In the genomic region with DNA sequence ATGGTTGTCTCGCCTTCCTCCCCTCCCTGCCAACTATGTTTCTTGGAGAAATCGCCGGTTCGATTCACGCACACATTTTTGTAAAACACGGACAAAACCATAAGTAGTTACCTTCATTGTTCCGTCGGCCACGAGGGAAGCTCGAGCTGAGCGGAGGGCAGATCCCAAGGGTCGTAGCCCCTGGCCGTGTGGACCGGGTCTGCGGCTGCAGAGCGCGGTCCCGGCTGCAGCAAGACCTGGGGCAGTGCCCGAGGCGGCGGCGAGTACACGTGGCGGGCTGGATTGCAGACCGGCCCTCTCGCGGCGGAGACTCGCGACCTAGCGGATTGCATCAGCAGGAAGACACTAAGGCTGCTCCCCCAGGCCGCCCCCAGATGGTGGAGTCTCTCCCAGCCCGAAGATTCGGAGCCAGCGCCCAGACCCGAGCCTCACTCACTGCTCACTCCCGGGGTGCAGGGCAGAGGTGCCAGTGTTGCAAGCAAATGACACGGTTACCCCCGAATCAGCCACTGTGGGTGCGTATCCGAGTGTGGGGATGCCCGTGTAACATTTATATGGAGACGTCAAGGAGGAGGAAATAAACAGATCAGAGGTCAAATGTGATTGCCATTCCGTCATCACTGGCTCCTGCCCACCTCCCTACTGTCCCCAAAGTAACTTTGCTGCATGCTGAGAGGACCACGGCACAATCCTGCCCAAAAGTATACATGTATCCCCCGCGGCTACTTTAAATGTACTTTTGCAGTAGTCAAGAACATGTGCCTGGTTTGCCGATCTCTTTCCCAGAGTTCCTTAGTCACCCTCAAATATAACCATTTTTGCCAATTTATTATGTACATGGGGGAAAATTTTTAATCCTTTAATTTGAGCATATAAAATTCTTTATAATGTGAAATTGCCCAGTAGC, we compare ENCODE assay signal across 8 cellular contexts. TPM values are rescaled to one million over a fixed set of nuclear protein-coding genes. Genes with fewer than 3 reads are reported as not detected.
A peak's percentile ranks its signal among the peaks of the same experiment; 100 is the strongest.
DNase-seq lines count a peak whose midpoint lies in the region; ATAC-seq and TF ChIP-seq lines count a peak whose summit lies in the region.

A gene with protein sequence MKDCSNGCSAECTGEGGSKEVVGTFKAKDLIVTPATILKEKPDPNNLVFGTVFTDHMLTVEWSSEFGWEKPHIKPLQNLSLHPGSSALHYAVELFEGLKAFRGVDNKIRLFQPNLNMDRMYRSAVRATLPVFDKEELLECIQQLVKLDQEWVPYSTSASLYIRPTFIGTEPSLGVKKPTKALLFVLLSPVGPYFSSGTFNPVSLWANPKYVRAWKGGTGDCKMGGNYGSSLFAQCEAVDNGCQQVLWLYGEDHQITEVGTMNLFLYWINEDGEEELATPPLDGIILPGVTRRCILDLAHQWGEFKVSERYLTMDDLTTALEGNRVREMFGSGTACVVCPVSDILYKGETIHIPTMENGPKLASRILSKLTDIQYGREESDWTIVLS (minus strand): TSS at position 286 of the 907 bp plus-strand sequence. CDS start 169 bp downstream, at position 117.

- POLR2A ChIA-PET in CD8-positive, alpha-beta memory T cell (lab: Charles Lee): interaction anchor here (0.6 kb wide), 1 partner anchor 103 kb away, joined by 4 read pairs; no protein-coding TSS in a partner anchor

- no peak for TF ChIP-seq CTCF in WERI-Rb-1 (IDR thresholded peaks at IDR 0.05; ENCODE audit: low read depth, low read length)
- no peak for TF ChIP-seq CTCF in lung (IDR thresholded peaks at IDR 0.05; ENCODE audit: control extremely low read depth, extremely low read depth)

- no peaks in the 10 kb centered on the region for H3K36me3 ChIP-seq in CD8-positive, alpha-beta memory T cell (ENCODE audit: insufficient read depth, low read length)
- H3K36me3 ChIP-seq in WERI-Rb-1: no peaks in the 10 kb centered on the region
- H3K36me3 ChIP-seq in effector memory CD4-positive, alpha-beta T cell (ENCODE audit: control insufficient read depth, insufficient read depth, low read length): no peaks in the 10 kb centered on the region
- no peaks in the 10 kb centered on the region for H3K36me3 ChIP-seq in lung (ENCODE audit: control insufficient read depth in 2 of 2, insufficient read depth in 2 of 2, low read length in 2 of 2)

- DNase-seq in CD8-positive, alpha-beta memory T cell: peak in 3 of 5 donors; percentile 13 to 48 (median 21)
- peak; percentile 62 for DNase-seq in Jurkat, Clone E6-1 (ENCODE audit: low read depth, low spot score)
- DNase-seq in WERI-Rb-1 (peak; percentile 59), lung (ENCODE audit: low spot score) (peak; percentile 76), DMS79 (lab: John Stamatoyannopoulos, UW) (no peak)
- no peak for DNase-seq in effector memory CD4-positive, alpha-beta T cell
- peak in 2 of 3 donors; percentile 21 to 30 for DNase-seq in stimulated activated CD4-positive, alpha-beta T cell treated with anti-CD3 and anti-CD28 coated beads, TNF-alpha, amount 100 ng/mL, for 48 hours (ENCODE audit: low read depth in 3 of 3)

- peaks cover 9% of the 10 kb centered on the region for H3K4me1 ChIP-seq in CD8-positive, alpha-beta memory T cell (ENCODE audit: insufficient read depth, low read length)
- no peaks in the 10 kb centered on the region for H3K4me1 ChIP-seq in effector memory CD4-positive, alpha-beta T cell (ENCODE audit: control insufficient read depth, insufficient read depth, low read length, poor library complexity, severe bottlenecking)
- no peaks in the 10 kb centered on the region for H3K4me1 ChIP-seq in lung (ENCODE audit: control insufficient read depth in 2 of 2, insufficient read depth in 2 of 2, low read length in 2 of 2)

- no peaks in the 10 kb centered on the region for H3K9me3 Mint-ChIP-seq in CD8-positive, alpha-beta memory T cell

- no peaks in the 10 kb centered on the region for H3K36me3 Mint-ChIP-seq in CD8-positive, alpha-beta memory T cell

- CTCF ChIA-PET in CD8-positive, alpha-beta memory T cell (lab: Charles Lee): no interaction called here

- peaks cover 16 to 45% of the 10 kb centered on the region in 2 donors for H3K27me3 Mint-ChIP-seq in CD8-positive, alpha-beta memory T cell

- ATAC-seq in GM21381 (IDR thresholded peaks at IDR 0.05; ENCODE audit: unreplicated experiment) (peak; percentile 32), lung (ENCODE audit: insufficient read depth, low FRiP score) (peak; percentile 87)

- peak within 1 kb of the TSS; percentile 66 for H3K4me3 ChIP-seq in CD8-positive, alpha-beta memory T cell (ENCODE audit: low read length)
- H3K4me3 ChIP-seq in Jurkat, Clone E6-1 (ENCODE audit: low read length): peak within 1 kb of the TSS; percentile 95
- H3K4me3 ChIP-seq in WERI-Rb-1 (ENCODE audit: low read depth, low read length) (peak within 1 kb of the TSS; percentile 55), lung (peak within 1 kb of the TSS; percentile 43)
- H3K4me3 ChIP-seq in effector memory CD4-positive, alpha-beta T cell (ENCODE audit: insufficient read depth, low read depth, low read length, poor library complexity, severe bottlenecking): peak within 1 kb of the TSS; percentile 51

- peak within 1 kb of the TSS; percentile 85 to 94 (median 88) for H3K4me3 Mint-ChIP-seq in CD8-positive, alpha-beta memory T cell

- peaks cover 11% of the 10 kb centered on the region for H3K27me3 ChIP-seq in CD8-positive, alpha-beta memory T cell (ENCODE audit: insufficient read depth, low read length, poor library complexity, severe bottlenecking)
- peaks cover 62% of the 10 kb centered on the region for H3K27me3 ChIP-seq in WERI-Rb-1 (ENCODE audit: insufficient read depth, low read depth, severe bottlenecking)
- H3K27me3 ChIP-seq in effector memory CD4-positive, alpha-beta T cell (replicated peaks; ENCODE audit: control insufficient read depth, insufficient read depth, low read length, poor library complexity, severe bottlenecking): peaks cover 9% of the 10 kb centered on the region
- no peaks in the 10 kb centered on the region for H3K27me3 ChIP-seq in lung (ENCODE audit: control insufficient read depth, insufficient read depth)

- H3K4me1 Mint-ChIP-seq in CD8-positive, alpha-beta memory T cell: peaks cover 21 to 28% (median 26%) of the 10 kb centered on the region in 3 donors

- H3K9me3 ChIP-seq in CD8-positive, alpha-beta memory T cell (ENCODE audit: low read length): no peaks in the 10 kb centered on the region
- H3K9me3 ChIP-seq in WERI-Rb-1 (ENCODE audit: severe bottlenecking): no peaks in the 10 kb centered on the region
- H3K9me3 ChIP-seq in effector memory CD4-positive, alpha-beta T cell (ENCODE audit: control insufficient read depth, low read length): no peaks in the 10 kb centered on the region
- no peaks in the 10 kb centered on the region for H3K9me3 ChIP-seq in lung (ENCODE audit: control insufficient read depth in 2 of 2, insufficient read depth in 1 of 2, low read length in 1 of 2)

- H3K27ac Mint-ChIP-seq in CD8-positive, alpha-beta memory T cell: peak within 1 kb of the TSS in 2 of 8 donors; percentile 34 to 59

- peak within 1 kb of the TSS; percentile 69 for H3K27ac ChIP-seq in CD8-positive, alpha-beta memory T cell (ENCODE audit: low read depth, low read length)
- H3K27ac ChIP-seq in WERI-Rb-1 (no peak within 1 kb of the TSS), lung (ENCODE audit: low read depth in 1 of 2, low read length in 1 of 2) (peak within 1 kb of the TSS; percentile 5 to 23)
- H3K27ac ChIP-seq in effector memory CD4-positive, alpha-beta T cell (ENCODE audit: insufficient read depth, low read length, poor library complexity, severe bottlenecking): no peak within 1 kb of the TSS

- 5 to 6% methylated on average over 48 of the region's 48 CpGs for WGBS in lung, 2 donors

RNA-seq across cellular contexts. Expression of the gene that starts here (rescaled TPM):
- 10 to 100 TPM; 24.2 to 26.5 TPM for total RNA-seq in CD8-positive, alpha-beta memory T cell
- polyA plus RNA-seq in CD8-positive, alpha-beta memory T cell: 0.58 TPM
- 46.5 TPM for polyA plus RNA-seq in Jurkat, Clone E6-1 (2012; ENCODE audit: insufficient read depth, insufficient read length)
- total RNA-seq in lung: 10 to 100 TPM; 61.3 to 94.9 TPM
- polyA plus RNA-seq in lung: 10 to 100 TPM; 11.7 to 20.5 TPM

Comparison
In these comparisons a context has a peak if more than half of its experiments do, and no peak if none do; other contexts are left out.
1. DNase-seq: peak in CD8-positive, alpha-beta memory T cell (3 of 5), Jurkat, Clone E6-1 (single experiment), WERI-Rb-1 (single experiment), lung (single experiment) and stimulated activated CD4-positive, alpha-beta T cell treated with anti-CD3 and anti-CD28 coated beads, TNF-alpha, amount 100 ng/mL, for 48 hours (2 of 3); none in effector memory CD4-positive, alpha-beta T cell (0 of 3) and DMS79 (single experiment).
2. H3K27ac ChIP-seq: peak in CD8-positive, alpha-beta memory T cell (single experiment) and lung (2 of 2); none in WERI-Rb-1 (single experiment) and effector memory CD4-positive, alpha-beta T cell (single experiment).
3. H3K4me3 ChIP-seq: peak in every context shown above with its lines; median percentile 95 in Jurkat, Clone E6-1; 66 in CD8-positive, alpha-beta memory T cell; 55 in WERI-Rb-1; 51 in effector memory CD4-positive, alpha-beta T cell; 43 in lung.